ENCODE assay signal across 9 cellular contexts in the genomic region with DNA sequence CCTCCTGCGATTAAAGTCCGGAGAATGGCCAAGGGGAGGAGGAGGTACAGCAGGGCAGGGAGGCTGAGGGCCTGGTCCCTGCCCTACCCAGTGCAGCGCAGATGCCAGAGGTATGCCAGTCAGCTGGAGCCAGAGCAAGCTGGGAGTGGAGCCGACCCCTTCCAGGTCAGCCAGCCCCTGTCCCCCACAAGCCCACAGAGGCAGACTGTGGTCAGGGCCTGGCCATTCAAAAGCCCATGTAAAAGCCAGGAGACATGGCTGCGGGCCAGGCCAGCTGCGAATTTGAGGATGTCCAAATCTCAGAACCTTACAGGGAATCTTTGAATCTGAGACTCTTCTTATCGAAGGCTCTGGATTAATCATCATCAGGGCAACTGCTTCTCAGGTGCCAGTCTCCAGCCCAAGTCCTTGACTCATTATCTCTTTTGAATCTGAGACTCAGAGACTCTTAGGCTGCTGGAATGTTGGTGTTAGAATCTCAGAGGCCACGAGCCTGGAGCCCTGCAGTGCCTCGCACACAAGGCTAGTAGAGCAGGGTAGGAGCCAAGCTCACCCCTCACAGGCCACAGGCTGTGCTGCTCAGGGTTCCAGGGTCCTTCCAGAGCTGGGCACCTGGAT. TPM values are rescaled to one million over a fixed set of nuclear protein-coding genes. Genes with fewer than 3 reads are reported as not detected.
DNase-seq lines count a peak whose midpoint lies in the region; ATAC-seq and TF ChIP-seq lines count a peak whose summit lies in the region.
"Had no signal": no experiment of that assay in that cellular context is flagged by ENCODE, and none has a peak within 500 bp of the region (broad histone marks: within the 10 kb centered on the region; RNA-seq: fewer than 3 reads in every experiment).

No MANE protein-coding gene starts in this region.

- H3K9me3 Mint-ChIP-seq in activated naive CD8-positive, alpha-beta T cell treated with anti-CD3 and anti-CD28 coated beads, Interleukin-2, amount 50 U/mL, for 24 hours, result no peaks in the 10 kb centered on the region

- H3K9me3 ChIP-seq in adipocyte (ENCODE audit: control insufficient read depth, low read length) (no peaks in the 10 kb centered on the region), heart right ventricle (no peaks in the 10 kb centered on the region), sigmoid colon (no peaks in the 10 kb centered on the region)

- H3K4me1 Mint-ChIP-seq in activated naive CD8-positive, alpha-beta T cell treated with anti-CD3 and anti-CD28 coated beads, Interleukin-2, amount 50 U/mL, for 24 hours, result peaks cover 9% of the 10 kb centered on the region

- H3K27ac ChIP-seq in heart right ventricle (peak overlapping the region in 9 of 10 donors; percentile 28 to 87 (median 72)), sigmoid colon (peak overlapping the region; percentile 68 to 87 (median 81))

- no peak overlapping the region for H3K27ac Mint-ChIP-seq in activated naive CD8-positive, alpha-beta T cell treated with anti-CD3 and anti-CD28 coated beads, Interleukin-2, amount 50 U/mL, for 24 hours

- H3K36me3 ChIP-seq in adipocyte (ENCODE audit: control insufficient read depth, insufficient read depth, low read length, severe bottlenecking), result no peaks in the 10 kb centered on the region
- no peaks in the 10 kb centered on the region for H3K36me3 ChIP-seq in heart right ventricle
- no peaks in the 10 kb centered on the region for H3K36me3 ChIP-seq in sigmoid colon

- 34 to 45% methylated on average over 9 of the region's 9 CpGs for WGBS in heart right ventricle, 2 donors
- 11 to 48% methylated on average over 9 of the region's 9 CpGs for WGBS in sigmoid colon, 2 donors

- H3K36me3 Mint-ChIP-seq in activated naive CD8-positive, alpha-beta T cell treated with anti-CD3 and anti-CD28 coated beads, Interleukin-2, amount 50 U/mL, for 24 hours (ENCODE audit: low read depth), result no peaks in the 10 kb centered on the region

- H3K27me3 Mint-ChIP-seq in activated naive CD8-positive, alpha-beta T cell treated with anti-CD3 and anti-CD28 coated beads, Interleukin-2, amount 50 U/mL, for 24 hours, result no peaks in the 10 kb centered on the region

- DNase-seq in ELR (ENCODE audit: low read depth) (peak; percentile 72), adipocyte (ENCODE audit: low read depth) (peak; percentile 50), heart right ventricle (peak; percentile 17 to 58), sigmoid colon (peak; percentile 89), epidermal melanocyte (ENCODE audit: insufficient read length, low spot score) (no peak)
- DNase-seq in activated naive CD8-positive, alpha-beta T cell treated with anti-CD3 and anti-CD28 coated beads, Interleukin-2, amount 50 U/mL, for 24 hours, result no peak
- DNase-seq: T-helper 2 cell had no signal

- TF ChIP-seq CTCF in heart right ventricle (IDR thresholded peaks at IDR 0.05) (no peak), sigmoid colon (IDR thresholded peaks at IDR 0.05) (no peak)

- TF ChIP-seq POLR2A in sigmoid colon (IDR thresholded peaks at IDR 0.05), result no peak

- peak overlapping the region; percentile 78 for H3K4me3 ChIP-seq in adipocyte (ENCODE audit: low read length)
- peak overlapping the region in 9 of 10 donors; percentile 7 to 56 (median 51) for H3K4me3 ChIP-seq in heart right ventricle
- peak overlapping the region; percentile 18 to 52 (median 46) for H3K4me3 ChIP-seq in sigmoid colon

- H3K4me3 Mint-ChIP-seq in activated naive CD8-positive, alpha-beta T cell treated with anti-CD3 and anti-CD28 coated beads, Interleukin-2, amount 50 U/mL, for 24 hours, result no peak overlapping the region

- peak; percentile 30 to 62 (median 46) for ATAC-seq in heart right ventricle
- ATAC-seq in activated naive CD8-positive, alpha-beta T cell treated with anti-CD3 and anti-CD28 coated beads, Interleukin-2, amount 50 U/mL, for 24 hours, result no peak
- no peak for ATAC-seq in HG03139 (IDR thresholded peaks at IDR 0.05; ENCODE audit: unreplicated experiment)
- no peak for ATAC-seq in HG02852 (IDR thresholded peaks at IDR 0.05; ENCODE audit: unreplicated experiment)

- peak overlapping the region; percentile 70 for H3K9ac ChIP-seq in adipocyte (ENCODE audit: low read length)

- intact Hi-C loops in heart right ventricle (cut with DNase I), result loop anchor here in 5 of 10 donors (5.0 to 10.0 kb wide), 2 partner anchors 36 to 154 kb away; a partner anchor contains a TSS
- intact Hi-C loops in sigmoid colon (cut with DNase I), result loop anchor here (5.0 to 10.0 kb wide), 2 partner anchors 36 to 154 kb away; a partner anchor contains a TSS

- TF ChIP-seq EP300 in sigmoid colon (IDR thresholded peaks at IDR 0.05), result no peak

- peaks cover 32% of the 10 kb centered on the region for H3K4me1 ChIP-seq in adipocyte (ENCODE audit: control insufficient read depth, insufficient read depth, low read length)
- H3K4me1 ChIP-seq in heart right ventricle, result peaks cover 4 to 36% (median 20%) of the 10 kb centered on the region in 9 donors
- H3K4me1 ChIP-seq in sigmoid colon, result peaks cover 0 to 52% (median 38%) of the 10 kb centered on the region in 4 donors

- H3K27me3 ChIP-seq in adipocyte (replicated peaks; ENCODE audit: control insufficient read depth, insufficient read depth, low read length) (peaks cover 21% of the 10 kb centered on the region), heart right ventricle (peaks cover 0 to 59% (median 0%) of the 10 kb centered on the region in 7 donors), sigmoid colon (no peaks in the 10 kb centered on the region)

RNA-seq across cellular contexts. Expression of a gene that starts 0.6 kb away (rescaled TPM):
- total RNA-seq in heart right ventricle (10 to 100 TPM in 6 of 10 donors, 1 to 10 TPM in 4; 8.6 to 13.3 (median 10.7) TPM), sigmoid colon (10 to 100 TPM; 13.6 to 21.4 (median 17.8) TPM)
- polyA plus RNA-seq in heart right ventricle (10 to 100 TPM in 1 of 2 donors, 1 to 10 TPM in 1; 7.9 to 19.4 TPM), sigmoid colon (10 to 100 TPM; 18.6 to 27.5 (median 19.9) TPM)

RNA-seq across cellular contexts. Expression of a gene that starts 55.8 kb away (rescaled TPM):
- total RNA-seq in heart right ventricle (10 to 100 TPM; 26.0 to 56.1 (median 34.5) TPM), sigmoid colon (10 to 100 TPM; 42.1 to 73.4 (median 69.2) TPM)
- polyA plus RNA-seq in heart right ventricle (10 to 100 TPM; 16.4 to 26.0 TPM), sigmoid colon (10 to 100 TPM; 15.6 to 38.7 (median 16.2) TPM)

Comparison
In these comparisons a context has a peak if more than half of its experiments do, and no peak if none do; other contexts are left out.
1. DNase-seq: peak in ELR (single experiment), adipocyte (single experiment), heart right ventricle (2 of 2) and sigmoid colon (single experiment); none in activated naive CD8-positive, alpha-beta T cell treated with anti-CD3 and anti-CD28 coated beads, Interleukin-2, amount 50 U/mL, for 24 hours (single experiment) and epidermal melanocyte (single experiment).
2. ATAC-seq: peak in heart right ventricle (8 of 8); none in activated naive CD8-positive, alpha-beta T cell treated with anti-CD3 and anti-CD28 coated beads, Interleukin-2, amount 50 U/mL, for 24 hours (single experiment), HG03139 (single experiment) and HG02852 (single experiment).
3. Peak in every context shown above with its lines, with median percentiles within 50 percentile points of each other: H3K4me3 ChIP-seq.